ENCODE assay signal across 8 cellular contexts in the genomic region with DNA sequence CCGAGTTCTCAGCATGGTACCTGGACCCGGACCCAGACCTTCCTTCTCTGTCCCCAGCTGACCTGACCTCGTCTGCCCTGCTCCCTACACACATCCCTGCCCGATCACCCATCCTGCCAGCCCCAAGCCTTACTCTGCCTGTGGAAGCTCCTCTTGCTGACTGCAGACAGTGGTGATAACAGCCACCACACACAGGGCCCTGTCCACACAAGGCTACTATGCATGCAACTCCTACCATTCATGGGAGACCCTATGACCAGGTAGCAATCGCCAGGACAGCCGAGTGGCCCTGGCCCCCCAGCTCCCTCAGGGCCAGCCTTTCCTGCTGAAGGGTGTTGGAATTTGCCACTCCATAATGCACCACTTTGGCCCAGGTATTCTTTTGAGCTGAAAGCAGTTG.
"Had no signal": no experiment of that assay in that cellular context is flagged by ENCODE, and none has a peak within 500 bp of the region (broad histone marks: within the 10 kb centered on the region; RNA-seq: fewer than 3 reads in every experiment).

No MANE protein-coding gene starts in this region.

- H3K9me3 ChIP-seq: HAP-1 had no signal

- H3K4me3 ChIP-seq: GM23248, HAP-1, K562 had no signal

- ATAC-seq: HCT116, K562 had no signal

- H3K4me1 ChIP-seq: HAP-1 had no signal

- DNase-seq: GM23248, GOT3, H7, HFFc6, IMR-90 had no signal

- H3K27ac ChIP-seq: GM23248 had no signal
